ENCODE assay signal across 8 cellular contexts in the genomic region with DNA sequence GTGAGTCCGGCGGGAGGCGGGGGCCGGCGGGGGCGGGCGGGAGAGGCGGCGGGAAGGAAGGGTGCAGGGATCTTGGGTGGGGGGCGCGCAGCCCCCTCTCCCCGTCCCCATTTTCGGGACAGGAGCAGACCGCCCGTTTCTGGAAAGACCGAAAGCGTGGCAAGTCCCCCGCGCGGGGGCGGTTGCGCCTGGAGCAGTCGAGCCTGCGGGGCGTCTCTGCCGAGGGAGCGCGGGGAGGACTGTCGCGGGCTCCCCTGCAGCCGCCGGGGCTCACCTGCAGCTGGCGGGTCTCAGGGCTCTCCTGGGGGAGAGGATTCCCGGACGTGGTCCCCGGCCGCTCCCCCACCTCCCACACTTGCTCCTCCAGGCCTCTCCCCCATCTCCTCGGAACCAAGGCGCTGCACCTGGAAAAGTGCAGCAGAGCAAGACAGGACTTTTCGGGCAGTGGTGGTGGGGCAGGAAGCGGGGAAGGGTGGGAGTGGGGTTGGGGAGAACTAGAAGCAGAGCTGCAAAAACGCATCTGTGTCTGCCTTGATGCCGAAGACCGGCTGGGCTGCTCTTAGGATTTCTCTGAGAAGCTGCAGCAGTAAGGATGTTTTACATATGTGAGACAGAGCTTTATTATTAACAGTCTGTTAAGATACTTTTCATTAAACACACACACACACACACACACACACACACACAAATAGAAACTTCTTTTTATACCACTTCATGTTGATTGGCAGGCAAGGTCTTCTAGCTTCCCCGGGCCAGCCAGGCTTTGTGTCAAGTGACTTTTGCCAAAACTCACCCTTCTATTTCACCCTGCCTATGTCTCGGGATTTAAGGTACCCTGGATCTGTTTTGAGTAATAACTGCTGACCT. TPM values are rescaled to one million over a fixed set of nuclear protein-coding genes. Genes with fewer than 3 reads are reported as not detected.
DNase-seq lines count a peak whose midpoint lies in the region; ATAC-seq and TF ChIP-seq lines count a peak whose summit lies in the region.

No MANE protein-coding gene starts in this region.

- H3K4me3 ChIP-seq in DND-41 (ENCODE audit: low read depth in 1 of 2, low read length in 2 of 2): peak overlapping the region; percentile 50 to 80; a peak in 3 of 4 replicates
- H3K4me3 ChIP-seq in GM23338: peak overlapping the region; percentile 75
- peak overlapping the region; percentile 54 to 75 for H3K4me3 ChIP-seq in right atrium auricular region
- H3K4me3 ChIP-seq in skeletal muscle cell (ENCODE audit: low read depth, low read length): peak overlapping the region; percentile 81

- H3K4me1 ChIP-seq in DND-41 (ENCODE audit: insufficient read depth, low read length) (peaks cover 76% of the 10 kb centered on the region), GM23338 (ENCODE audit: insufficient read depth) (peaks cover 46% of the 10 kb centered on the region), right atrium auricular region (peaks cover 0 to 14% of the 10 kb centered on the region in 2 donors)

- peak; percentile 77 for DNase-seq in DND-41
- DNase-seq in GM23338 (ENCODE audit: low spot score): peak; percentile 36
- DNase-seq in NCI-H774 (lab: John Stamatoyannopoulos, UW): peak; percentile 56
- peak; percentile 60 for DNase-seq in activated naive CD4-positive, alpha-beta T cell treated with anti-CD3 and anti-CD28 coated beads, Interleukin-2, amount 10 ng/mL, durations not matched to agents 7 days and 5 days
- no peak for DNase-seq in right atrium auricular region (ENCODE audit: low spot score)
- no peak for DNase-seq in skeletal muscle cell (ENCODE audit: low read depth)
- no peak for DNase-seq in HPDE6-E6E7 (ENCODE audit: extremely low spot score)
- DNase-seq in inferior parietal cortex (ENCODE audit: extremely low spot score): no peak

- H3K9me3 Mint-ChIP-seq in GM23338: no peaks in the 10 kb centered on the region
- H3K9me3 Mint-ChIP-seq in activated naive CD4-positive, alpha-beta T cell treated with anti-CD3 and anti-CD28 coated beads, Interleukin-2, amount 10 ng/mL, durations not matched to agents 7 days and 5 days: no peaks in the 10 kb centered on the region

- H3F3A ChIP-seq in GM23338 (replicated peaks; ENCODE audit: low read depth): no peaks in the 10 kb centered on the region

- no peaks in the 10 kb centered on the region for H3K27me3 Mint-ChIP-seq in GM23338 (ENCODE audit: insufficient read depth, low read depth, poor library complexity)
- H3K27me3 Mint-ChIP-seq in activated naive CD4-positive, alpha-beta T cell treated with anti-CD3 and anti-CD28 coated beads, Interleukin-2, amount 10 ng/mL, durations not matched to agents 7 days and 5 days: no peaks in the 10 kb centered on the region

- no peaks in the 10 kb centered on the region for H3K9me2 ChIP-seq in GM23338 (ENCODE audit: insufficient read depth)

- peak overlapping the region; percentile 75 for H3K4me3 Mint-ChIP-seq in GM23338
- H3K4me3 Mint-ChIP-seq in activated naive CD4-positive, alpha-beta T cell treated with anti-CD3 and anti-CD28 coated beads, Interleukin-2, amount 10 ng/mL, durations not matched to agents 7 days and 5 days: peak overlapping the region; percentile 79

- no peaks in the 10 kb centered on the region for H3K27me3 ChIP-seq in DND-41 (ENCODE audit: insufficient read depth, low read length, poor library complexity)
- peaks cover 13% of the 10 kb centered on the region for H3K27me3 ChIP-seq in GM23338 (ENCODE audit: insufficient read depth)
- H3K27me3 ChIP-seq in right atrium auricular region: no peaks in the 10 kb centered on the region

- H3K27ac ChIP-seq in DND-41 (ENCODE audit: low read length) (peak overlapping the region; percentile 79), GM23338 (ENCODE audit: low read depth) (no peak overlapping the region), right atrium auricular region (no peak overlapping the region)

- H3K9me3 ChIP-seq in DND-41 (ENCODE audit: insufficient read depth, low read length, severe bottlenecking) (no peaks in the 10 kb centered on the region), right atrium auricular region (no peaks in the 10 kb centered on the region)

- H3K4me1 Mint-ChIP-seq in GM23338: peaks cover 44% of the 10 kb centered on the region
- peaks cover 88% of the 10 kb centered on the region for H3K4me1 Mint-ChIP-seq in activated naive CD4-positive, alpha-beta T cell treated with anti-CD3 and anti-CD28 coated beads, Interleukin-2, amount 10 ng/mL, durations not matched to agents 7 days and 5 days

- TF ChIP-seq CTCF in DND-41 (IDR thresholded peaks at IDR 0.05; ENCODE audit: borderline replicate concordance, extremely low read depth, low read length, poor library complexity, severe bottlenecking) (peak; percentile 20), GM23338 (conservative IDR thresholded peaks at IDR 0.05; ENCODE audit: low read depth in 2 of 2) (peak in 1 of 2 experiments; percentile 23; a peak in 1 of 4 replicates), right atrium auricular region (IDR thresholded peaks at IDR 0.05) (no peak)

- H3K4me2 ChIP-seq in DND-41 (ENCODE audit: insufficient read depth, low read length): peak overlapping the region; percentile 69
- peak overlapping the region; percentile 85 for H3K4me2 ChIP-seq in GM23338

- H3K9ac ChIP-seq in DND-41 (ENCODE audit: low read depth, low read length): peak overlapping the region; percentile 76

- H2AFZ ChIP-seq in DND-41 (ENCODE audit: low read depth, low read length) (peak overlapping the region; percentile 65), GM23338 (no peak overlapping the region)

- peaks cover 10% of the 10 kb centered on the region for H3K36me3 ChIP-seq in DND-41 (ENCODE audit: insufficient read depth, low read length)
- H3K36me3 ChIP-seq in GM23338 (ENCODE audit: insufficient read depth): no peaks in the 10 kb centered on the region
- H3K36me3 ChIP-seq in right atrium auricular region: no peaks in the 10 kb centered on the region

- H4K20me1 ChIP-seq in DND-41 (ENCODE audit: insufficient read depth, low read length) (peaks cover 12% of the 10 kb centered on the region; the same call in 1 of the 2 replicates), GM23338 (replicated peaks; ENCODE audit: insufficient read depth) (peaks cover 17% of the 10 kb centered on the region; the same call in 1 of the 2 replicates)

- CTCF ChIA-PET in activated naive CD4-positive, alpha-beta T cell treated with anti-CD3 and anti-CD28 coated beads, Interleukin-2, amount 10 ng/mL, durations not matched to agents 7 days and 5 days (lab: Charles Lee): interaction anchor here (0.6 to 2.6 kb wide), 8 partner anchors 10 to 416 kb away, joined by 3 to 11 read pairs (median 3); no protein-coding TSS in a partner anchor

- no peaks in the 10 kb centered on the region for H3K36me3 Mint-ChIP-seq in GM23338 (ENCODE audit: low read depth)
- peaks cover 29% of the 10 kb centered on the region for H3K36me3 Mint-ChIP-seq in activated naive CD4-positive, alpha-beta T cell treated with anti-CD3 and anti-CD28 coated beads, Interleukin-2, amount 10 ng/mL, durations not matched to agents 7 days and 5 days

- H3K79me2 ChIP-seq in DND-41 (ENCODE audit: insufficient read depth, low read length) (peaks cover 53% of the 10 kb centered on the region), GM23338 (replicated peaks; ENCODE audit: insufficient read depth) (peaks cover 28% of the 10 kb centered on the region)

- H3K27ac Mint-ChIP-seq in GM23338: no peak overlapping the region
- peak overlapping the region; percentile 85 for H3K27ac Mint-ChIP-seq in activated naive CD4-positive, alpha-beta T cell treated with anti-CD3 and anti-CD28 coated beads, Interleukin-2, amount 10 ng/mL, durations not matched to agents 7 days and 5 days

- ATAC-seq in DND-41 (ENCODE audit: insufficient read depth, low read depth): peak; percentile 31
- ATAC-seq in GM23338: peak; percentile 38

TF ChIP-seq in GM23338, 12 proteins besides CTCF, POLR2A, EP300 and RAD21 (continues in another document):
- TF ChIP-seq, protein P1, sequence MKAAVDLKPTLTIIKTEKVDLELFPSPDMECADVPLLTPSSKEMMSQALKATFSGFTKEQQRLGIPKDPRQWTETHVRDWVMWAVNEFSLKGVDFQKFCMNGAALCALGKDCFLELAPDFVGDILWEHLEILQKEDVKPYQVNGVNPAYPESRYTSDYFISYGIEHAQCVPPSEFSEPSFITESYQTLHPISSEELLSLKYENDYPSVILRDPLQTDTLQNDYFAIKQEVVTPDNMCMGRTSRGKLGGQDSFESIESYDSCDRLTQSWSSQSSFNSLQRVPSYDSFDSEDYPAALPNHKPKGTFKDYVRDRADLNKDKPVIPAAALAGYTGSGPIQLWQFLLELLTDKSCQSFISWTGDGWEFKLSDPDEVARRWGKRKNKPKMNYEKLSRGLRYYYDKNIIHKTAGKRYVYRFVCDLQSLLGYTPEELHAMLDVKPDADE (IDR thresholded peaks at IDR 0.05): no peak

RNA-seq across cellular contexts. Expression of a gene that starts 0.7 kb away (rescaled TPM):
- total RNA-seq in GM23338 (2014; rRNA removed; shearing (Covaris generic)): 35.1 and 43.9 TPM in 2 replicates
- polyA plus RNA-seq in GM23338 (2016; fragmentation: Nextera tagmentation; extraction: Ambion mirVana): 69.8 and 73.5 TPM in 2 replicates
- 1 to 10 TPM; 2.1 to 2.7 TPM for total RNA-seq in right atrium auricular region

Comparison
In these comparisons a context has a peak if more than half of its experiments do, and no peak if none do; other contexts are left out.
1. DNase-seq: peak in DND-41 (single experiment), GM23338 (single experiment), NCI-H774 (single experiment) and activated naive CD4-positive, alpha-beta T cell treated with anti-CD3 and anti-CD28 coated beads, Interleukin-2, amount 10 ng/mL, durations not matched to agents 7 days and 5 days (single experiment); none in right atrium auricular region (single experiment), skeletal muscle cell (single experiment), HPDE6-E6E7 (single experiment) and inferior parietal cortex (single experiment).
2. Peak in every context shown above with its lines, with median percentiles within 50 percentile points of each other: H3K4me3 ChIP-seq.